ENCODE assay signal across 8 cellular contexts in genomic region chr13:36431204-36432105, GRCh38. TPM values are rescaled to one million over a fixed set of nuclear protein-coding genes. Genes with fewer than 3 reads are reported as not detected.
DNase-seq lines count a peak whose midpoint lies in the region; ATAC-seq, FAIRE-seq and TF ChIP-seq lines count a peak whose summit lies in the region.

No MANE protein-coding gene starts in this region.

- TF ChIP-seq CTCF in CD8-positive, alpha-beta T cell (IDR thresholded peaks at IDR 0.05) = no peak

- H3K27ac ChIP-seq in CD8-positive, alpha-beta T cell (ENCODE audit: low read depth, low read length) = no peak overlapping the region
- no peak overlapping the region for H3K27ac ChIP-seq in iPS-18a (ENCODE audit: low read length)

- peaks cover 19% of the 10 kb centered on the region for H3K27me3 ChIP-seq in CD8-positive, alpha-beta T cell (ENCODE audit: insufficient read depth, low read length)
- H3K27me3 ChIP-seq in iPS-18a (ENCODE audit: control insufficient read depth, insufficient read depth, low read length) = peaks cover 66% of the 10 kb centered on the region

- H3K9me3 Mint-ChIP-seq in CD8-positive, alpha-beta T cell = peaks cover 2% of the 10 kb centered on the region
- no peaks in the 10 kb centered on the region for H3K9me3 Mint-ChIP-seq in activated naive CD8-positive, alpha-beta T cell treated with anti-CD3 and anti-CD28 coated beads, Interleukin-2, amount 10 ng/mL, durations not matched to agents 7 days and 5 days

- CTCF ChIA-PET in CD8-positive, alpha-beta T cell (lab: Charles Lee) = no interaction called here

- H3K27ac Mint-ChIP-seq in CD8-positive, alpha-beta T cell = no peak overlapping the region
- no peak overlapping the region for H3K27ac Mint-ChIP-seq in activated naive CD8-positive, alpha-beta T cell treated with anti-CD3 and anti-CD28 coated beads, Interleukin-2, amount 10 ng/mL, durations not matched to agents 7 days and 5 days

- H3K36me3 Mint-ChIP-seq in CD8-positive, alpha-beta T cell = no peaks in the 10 kb centered on the region
- H3K36me3 Mint-ChIP-seq in activated naive CD8-positive, alpha-beta T cell treated with anti-CD3 and anti-CD28 coated beads, Interleukin-2, amount 10 ng/mL, durations not matched to agents 7 days and 5 days = no peaks in the 10 kb centered on the region

- ATAC-seq in CD8-positive, alpha-beta T cell = no peak
- peak; percentile 37 for ATAC-seq in HG02588 (IDR thresholded peaks at IDR 0.05; ENCODE audit: unreplicated experiment)
- peak; percentile 57 for ATAC-seq in activated naive CD8-positive, alpha-beta T cell treated with anti-CD3 and anti-CD28 coated beads, Interleukin-2, amount 10 ng/mL, durations not matched to agents 7 days and 5 days (ENCODE audit: low read depth)
- ATAC-seq in stimulated activated naive CD8-positive, alpha-beta T cell treated with anti-CD3 and anti-CD28 coated beads, Interleukin-15, Interleukin-2, amounts not matched to agents 100 U/mL and 50 U/mL, for 24 hours = peak; percentile 26

- no peak overlapping the region for H3K9ac ChIP-seq in iPS-18a (ENCODE audit: low read length)

- peak overlapping the region; percentile 1 for H3K4me3 Mint-ChIP-seq in CD8-positive, alpha-beta T cell
- peak overlapping the region; percentile 72 for H3K4me3 Mint-ChIP-seq in activated naive CD8-positive, alpha-beta T cell treated with anti-CD3 and anti-CD28 coated beads, Interleukin-2, amount 10 ng/mL, durations not matched to agents 7 days and 5 days

- intact Hi-C loops in CD8-positive, alpha-beta T cell (cut with DNase I, micrococcal nuclease) = no loop called here

- no peak for DNase-seq in CD8-positive, alpha-beta T cell
- DNase-seq in activated naive CD8-positive, alpha-beta T cell treated with anti-CD3 and anti-CD28 coated beads, Interleukin-2, amount 10 ng/mL, durations not matched to agents 7 days and 5 days = peak; percentile 45
- DNase-seq in stimulated activated naive CD8-positive, alpha-beta T cell treated with anti-CD3 and anti-CD28 coated beads, Interleukin-15, Interleukin-2, amounts not matched to agents 100 U/mL and 50 U/mL, for 24 hours = peak; percentile 37
- DNase-seq in SW 1271 (lab: John Stamatoyannopoulos, UW) = no peak
- DNase-seq in mesenteric fat pad (ENCODE audit: low spot score) = no peak
- no peak for DNase-seq in HTR-8/SVneo (ENCODE audit: insufficient read length, low spot score)

- no peaks in the 10 kb centered on the region for H3K36me3 ChIP-seq in CD8-positive, alpha-beta T cell (ENCODE audit: insufficient read depth, low read length)
- no peaks in the 10 kb centered on the region for H3K36me3 ChIP-seq in iPS-18a (ENCODE audit: control insufficient read depth, low read depth, low read length)

- H3K4me1 ChIP-seq in CD8-positive, alpha-beta T cell (ENCODE audit: insufficient read depth, low read length) = peaks cover 3% of the 10 kb centered on the region
- H3K4me1 ChIP-seq in iPS-18a (ENCODE audit: control insufficient read depth, low read depth, low read length) = peaks cover 5% of the 10 kb centered on the region

- no peak for FAIRE-seq in HTR-8/SVneo (lab: Jason Lieb, UNC)

- H3K9me3 ChIP-seq in CD8-positive, alpha-beta T cell (ENCODE audit: low read length) = no peaks in the 10 kb centered on the region
- H3K9me3 ChIP-seq in iPS-18a (ENCODE audit: control insufficient read depth, low read depth, low read length) = no peaks in the 10 kb centered on the region

- no peak overlapping the region for H3K4me3 ChIP-seq in CD8-positive, alpha-beta T cell (ENCODE audit: low read depth, low read length)
- peak overlapping the region; percentile 69 for H3K4me3 ChIP-seq in iPS-18a (ENCODE audit: low read length)

- peaks cover 11% of the 10 kb centered on the region for H3K4me1 Mint-ChIP-seq in CD8-positive, alpha-beta T cell (ENCODE audit: low read depth)
- peaks cover 15% of the 10 kb centered on the region for H3K4me1 Mint-ChIP-seq in activated naive CD8-positive, alpha-beta T cell treated with anti-CD3 and anti-CD28 coated beads, Interleukin-2, amount 10 ng/mL, durations not matched to agents 7 days and 5 days

- H3K27me3 Mint-ChIP-seq in CD8-positive, alpha-beta T cell (ENCODE audit: low read depth) = peaks cover 55% of the 10 kb centered on the region
- H3K27me3 Mint-ChIP-seq in activated naive CD8-positive, alpha-beta T cell treated with anti-CD3 and anti-CD28 coated beads, Interleukin-2, amount 10 ng/mL, durations not matched to agents 7 days and 5 days = peaks cover 63% of the 10 kb centered on the region

- POLR2A ChIA-PET in CD8-positive, alpha-beta T cell (lab: Charles Lee) = no interaction called here
- POLR2A ChIA-PET in activated naive CD8-positive, alpha-beta T cell treated with anti-CD3 and anti-CD28 coated beads, Interleukin-2, amount 10 ng/mL, durations not matched to agents 7 days and 5 days (lab: Charles Lee) = no interaction called here

RNA-seq across cellular contexts. Expression of gene CCNA1, which starts 0.8 kb away (rescaled TPM):
- total RNA-seq in CD8-positive, alpha-beta T cell = not detected
- under 1 TPM; 0.28 to 0.62 TPM for total RNA-seq in activated naive CD8-positive, alpha-beta T cell treated with anti-CD3 and anti-CD28 coated beads, Interleukin-2, amount 10 ng/mL, durations not matched to agents 7 days and 5 days
- total RNA-seq in mesenteric fat pad = 0.71 TPM

Comparison
In these comparisons a context has a peak if more than half of its experiments do, and no peak if none do; other contexts are left out.
1. DNase-seq: peak in activated naive CD8-positive, alpha-beta T cell treated with anti-CD3 and anti-CD28 coated beads, Interleukin-2, amount 10 ng/mL, durations not matched to agents 7 days and 5 days (single experiment) and stimulated activated naive CD8-positive, alpha-beta T cell treated with anti-CD3 and anti-CD28 coated beads, Interleukin-15, Interleukin-2, amounts not matched to agents 100 U/mL and 50 U/mL, for 24 hours (single experiment); none in CD8-positive, alpha-beta T cell (0 of 7), SW 1271 (0 of 2), mesenteric fat pad (single experiment) and HTR-8/SVneo (single experiment).